ENCODE assay signal across 8 cellular contexts in the genomic region with DNA sequence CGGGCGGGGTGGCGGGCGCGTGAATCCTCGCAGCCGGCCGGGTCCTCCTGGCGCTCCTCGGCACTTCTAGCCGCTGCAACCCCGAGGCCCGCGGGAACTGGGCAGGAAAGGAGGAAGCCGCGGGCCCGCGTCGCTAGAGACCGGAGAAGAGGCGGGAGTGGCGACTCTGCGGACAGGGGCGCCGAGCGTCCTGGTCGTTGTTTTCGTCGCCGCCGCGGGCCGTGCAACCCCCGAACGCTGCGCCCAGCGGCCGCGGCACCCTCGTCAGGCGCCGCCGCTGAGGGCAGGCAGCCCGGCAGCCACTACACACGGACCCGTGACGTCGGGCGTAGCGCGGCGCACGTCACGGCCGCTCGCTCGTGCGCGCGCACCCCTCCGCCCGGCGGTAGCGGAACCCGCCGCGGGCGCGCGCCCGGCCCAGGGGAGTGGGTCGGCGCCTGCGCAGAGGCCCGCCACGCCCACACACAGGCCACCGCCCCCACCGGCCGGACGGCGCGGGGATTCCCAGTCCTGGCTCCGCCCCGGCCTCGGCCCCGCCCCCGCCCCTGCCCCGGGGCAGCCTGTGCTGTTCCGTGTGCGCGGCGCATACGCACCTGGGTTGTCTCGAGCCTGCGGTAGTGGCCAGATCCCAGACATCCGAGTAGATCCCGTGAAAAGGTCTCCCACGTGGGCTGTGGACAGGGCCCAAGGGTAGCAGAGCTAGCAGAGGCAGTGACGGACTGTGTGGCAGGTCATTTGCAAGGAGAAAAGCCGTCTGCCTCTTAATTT. TPM values are rescaled to one million over a fixed set of nuclear protein-coding genes. Genes with fewer than 3 reads are reported as not detected.
A peak's percentile ranks its signal among the peaks of the same experiment; 100 is the strongest.
DNase-seq lines count a peak whose midpoint lies in the region; ATAC-seq and TF ChIP-seq lines count a peak whose summit lies in the region.

A gene with protein sequence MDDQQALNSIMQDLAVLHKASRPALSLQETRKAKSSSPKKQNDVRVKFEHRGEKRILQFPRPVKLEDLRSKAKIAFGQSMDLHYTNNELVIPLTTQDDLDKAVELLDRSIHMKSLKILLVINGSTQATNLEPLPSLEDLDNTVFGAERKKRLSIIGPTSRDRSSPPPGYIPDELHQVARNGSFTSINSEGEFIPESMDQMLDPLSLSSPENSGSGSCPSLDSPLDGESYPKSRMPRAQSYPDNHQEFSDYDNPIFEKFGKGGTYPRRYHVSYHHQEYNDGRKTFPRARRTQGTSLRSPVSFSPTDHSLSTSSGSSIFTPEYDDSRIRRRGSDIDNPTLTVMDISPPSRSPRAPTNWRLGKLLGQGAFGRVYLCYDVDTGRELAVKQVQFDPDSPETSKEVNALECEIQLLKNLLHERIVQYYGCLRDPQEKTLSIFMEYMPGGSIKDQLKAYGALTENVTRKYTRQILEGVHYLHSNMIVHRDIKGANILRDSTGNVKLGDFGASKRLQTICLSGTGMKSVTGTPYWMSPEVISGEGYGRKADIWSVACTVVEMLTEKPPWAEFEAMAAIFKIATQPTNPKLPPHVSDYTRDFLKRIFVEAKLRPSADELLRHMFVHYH (minus strand): TSS at position 321 of the 768 bp plus-strand sequence. CDS start 44,846 bp downstream, outside the sequence.

- peaks cover 10% of the 10 kb centered on the region for H3K36me3 Mint-ChIP-seq in activated CD4-positive, alpha-beta T cell treated with anti-CD3 and anti-CD28 coated beads for 36 hours (ENCODE audit: low read depth)
- H3K36me3 Mint-ChIP-seq in chondrocyte (ENCODE audit: low read depth): peaks cover 1% of the 10 kb centered on the region

- intact Hi-C loops in activated CD4-positive, alpha-beta T cell treated with anti-CD3 and anti-CD28 coated beads for 36 hours (cut with DNase I, micrococcal nuclease): loop anchor here (1.0 to 10.0 kb wide), 18 partner anchors 10 to 733 kb away; a partner anchor contains a TSS

- ATAC-seq in GM19043 (IDR thresholded peaks at IDR 0.05; ENCODE audit: low read depth, unreplicated experiment) (peak; percentile 63), HG03354 (IDR thresholded peaks at IDR 0.05; ENCODE audit: poor library complexity, severe bottlenecking, unreplicated experiment) (peak; percentile 72)
- ATAC-seq in activated CD4-positive, alpha-beta T cell treated with anti-CD3 and anti-CD28 coated beads for 36 hours: peak; percentile 73

- peak within 1 kb of the TSS; percentile 93 for H3K27ac Mint-ChIP-seq in activated CD4-positive, alpha-beta T cell treated with anti-CD3 and anti-CD28 coated beads for 36 hours
- peak within 1 kb of the TSS; percentile 96 for H3K27ac Mint-ChIP-seq in chondrocyte (ENCODE audit: unreplicated experiment)

- H3K4me3 Mint-ChIP-seq in activated CD4-positive, alpha-beta T cell treated with anti-CD3 and anti-CD28 coated beads for 36 hours: peak within 1 kb of the TSS; percentile 83
- H3K4me3 Mint-ChIP-seq in chondrocyte (ENCODE audit: unreplicated experiment): peak within 1 kb of the TSS; percentile 85

- DNase-seq in AG20443 (ENCODE audit: low spot score) (peak; percentile 100), NCI-H510A (lab: John Stamatoyannopoulos, UW) (peak; percentile 83), chondrocyte (ENCODE audit: low spot score) (peak; percentile 95), kidney glomerular epithelial cell (lab: John Stamatoyannopoulos, UW) (peak; percentile 82)
- peak; percentile 96 for DNase-seq in activated CD4-positive, alpha-beta T cell treated with anti-CD3 and anti-CD28 coated beads for 36 hours
- peak; percentile 86 to 92 for DNase-seq in stimulated activated CD4-positive, alpha-beta T cell treated with anti-CD3 and anti-CD28 coated beads, Interleukin-15, amount 100 ng/mL, for 48 hours (ENCODE audit: low read depth in 2 of 2)

- POLR2A ChIA-PET in activated CD4-positive, alpha-beta T cell treated with anti-CD3 and anti-CD28 coated beads for 36 hours (lab: Charles Lee): interaction anchor here (1.0 kb wide), 1 partner anchor 9 kb away, joined by 3 read pairs; no protein-coding TSS in a partner anchor

- peaks cover 72% of the 10 kb centered on the region for H3K4me1 Mint-ChIP-seq in activated CD4-positive, alpha-beta T cell treated with anti-CD3 and anti-CD28 coated beads for 36 hours
- H3K4me1 Mint-ChIP-seq in chondrocyte (ENCODE audit: low read depth): peaks cover 62% of the 10 kb centered on the region

- H3K9me3 Mint-ChIP-seq in activated CD4-positive, alpha-beta T cell treated with anti-CD3 and anti-CD28 coated beads for 36 hours (ENCODE audit: low read depth): no peaks in the 10 kb centered on the region
- peaks cover 6% of the 10 kb centered on the region for H3K9me3 Mint-ChIP-seq in chondrocyte (ENCODE audit: low read depth)

- CTCF ChIA-PET in activated CD4-positive, alpha-beta T cell treated with anti-CD3 and anti-CD28 coated beads for 36 hours (lab: Charles Lee): interaction anchor here (1.0 to 1.7 kb wide), 3 partner anchors 9 to 91 kb away, joined by 3 to 4 read pairs (median 3); no protein-coding TSS in a partner anchor

- no peak for TF ChIP-seq CTCF in chondrocyte (IDR thresholded peaks at IDR 0.05)

- no peaks in the 10 kb centered on the region for H3K27me3 Mint-ChIP-seq in activated CD4-positive, alpha-beta T cell treated with anti-CD3 and anti-CD28 coated beads for 36 hours
- H3K27me3 Mint-ChIP-seq in chondrocyte (ENCODE audit: low read depth): no peaks in the 10 kb centered on the region

RNA-seq across cellular contexts. Expression of the gene that starts here (rescaled TPM):
- total RNA-seq in activated CD4-positive, alpha-beta T cell treated with anti-CD3 and anti-CD28 coated beads for 36 hours: 10 to 100 TPM; 35.2 to 35.6 TPM
- total RNA-seq in chondrocyte: 77.3 to 88.1 TPM (median 79.5 TPM) in 3 replicates

Comparison
In these comparisons a context has a peak if more than half of its experiments do, and no peak if none do; other contexts are left out.
1. Peak in every context shown above with its lines: DNase-seq and ATAC-seq.